8 cellular contexts compared by ENCODE assay signal in genomic region chr10:11612004-11613001, GRCh38. TPM values are rescaled to one million over a fixed set of nuclear protein-coding genes. Genes with fewer than 3 reads are reported as not detected.
DNase-seq lines count a peak whose midpoint lies in the region; ATAC-seq and TF ChIP-seq lines count a peak whose summit lies in the region.

No MANE protein-coding gene starts in this region.

- TF ChIP-seq POLR2A in GM18505 (IDR thresholded peaks at IDR 0.05; ENCODE audit: borderline replicate concordance, extremely low read depth, insufficient read depth, insufficient read length) = no peak

- peak overlapping the region; percentile 65 for H3K27ac ChIP-seq in cingulate gyrus (ENCODE audit: low read depth, low read length)
- H3K27ac ChIP-seq in mesodermal cell (ENCODE audit: low read depth, low read length, severe bottlenecking) = peak overlapping the region; percentile 45
- H3K27ac ChIP-seq in urinary bladder (ENCODE audit: low read depth) = peak overlapping the region; percentile 75

- peak; percentile 28 for DNase-seq in NCI-H748 (lab: John Stamatoyannopoulos, UW; ENCODE audit: unreplicated experiment)
- DNase-seq in NCI-H748 treated with DMSO at 0.1 percent for 48 hours (lab: John Stamatoyannopoulos, UW) = no peak
- DNase-seq in NT2/D1 (ENCODE audit: low read depth, low spot score) = no peak

- 72 to 81% methylated on average over 4 to 7 of the region's 12 CpGs for WGBS in mesodermal cell (ENCODE audit: insufficient coverage in 2 of 2), 2 experiments
- 15% methylated on average over 12 of the region's 12 CpGs for WGBS in urinary bladder

- ATAC-seq in HG03108 (IDR thresholded peaks at IDR 0.05; ENCODE audit: unreplicated experiment) (no peak), GM18505 (IDR thresholded peaks at IDR 0.05; ENCODE audit: unreplicated experiment) (no peak)

- peaks cover 4% of the 10 kb centered on the region for H3K27me3 ChIP-seq in NT2/D1 (ENCODE audit: insufficient read depth, insufficient read length)

- peak overlapping the region; percentile 86 for H3K9ac ChIP-seq in NT2/D1 (ENCODE audit: insufficient read length, low read depth)

- H3K36me3 ChIP-seq in NT2/D1 (ENCODE audit: insufficient read depth, insufficient read length, low read length) (no peaks in the 10 kb centered on the region), mesodermal cell (ENCODE audit: control insufficient read depth, insufficient read depth, low read length) (no peaks in the 10 kb centered on the region), urinary bladder (ENCODE audit: insufficient read depth) (no peaks in the 10 kb centered on the region)

- H3K4me3 ChIP-seq in NT2/D1 (ENCODE audit: insufficient read length, low read depth) (peak overlapping the region; percentile 51), mesodermal cell (ENCODE audit: extremely low read depth, insufficient read depth, low read length, poor library complexity, severe bottlenecking) (peak overlapping the region; percentile 61), urinary bladder (ENCODE audit: low read depth, low read length) (peak overlapping the region; percentile 96)

- H3K4me1 ChIP-seq in NT2/D1 (ENCODE audit: insufficient read depth, insufficient read length) (no peaks in the 10 kb centered on the region), mesodermal cell (ENCODE audit: control insufficient read depth, insufficient read depth, low read length, poor library complexity, severe bottlenecking) (peaks cover 3% of the 10 kb centered on the region), urinary bladder (ENCODE audit: insufficient read depth) (no peaks in the 10 kb centered on the region)

- H3K9me3 ChIP-seq in NT2/D1 (ENCODE audit: insufficient read depth, low read length) = no peaks in the 10 kb centered on the region
- peaks cover 1% of the 10 kb centered on the region for H3K9me3 ChIP-seq in mesodermal cell (ENCODE audit: control insufficient read depth, low read length)

RNA-seq across cellular contexts. Expression of gene USP6NL, which starts 0.9 kb away (rescaled TPM):
- 25.4 TPM for polyA plus RNA-seq in mesodermal cell (2013, experiment 1 of 2)
- 25.8 TPM for polyA plus RNA-seq in mesodermal cell (2013, experiment 2 of 2)
- 21.7 TPM for total RNA-seq in urinary bladder
- polyA plus RNA-seq in urinary bladder = 8.5 TPM
